1 cellular context compared by ENCODE assay signal in the genomic region with DNA sequence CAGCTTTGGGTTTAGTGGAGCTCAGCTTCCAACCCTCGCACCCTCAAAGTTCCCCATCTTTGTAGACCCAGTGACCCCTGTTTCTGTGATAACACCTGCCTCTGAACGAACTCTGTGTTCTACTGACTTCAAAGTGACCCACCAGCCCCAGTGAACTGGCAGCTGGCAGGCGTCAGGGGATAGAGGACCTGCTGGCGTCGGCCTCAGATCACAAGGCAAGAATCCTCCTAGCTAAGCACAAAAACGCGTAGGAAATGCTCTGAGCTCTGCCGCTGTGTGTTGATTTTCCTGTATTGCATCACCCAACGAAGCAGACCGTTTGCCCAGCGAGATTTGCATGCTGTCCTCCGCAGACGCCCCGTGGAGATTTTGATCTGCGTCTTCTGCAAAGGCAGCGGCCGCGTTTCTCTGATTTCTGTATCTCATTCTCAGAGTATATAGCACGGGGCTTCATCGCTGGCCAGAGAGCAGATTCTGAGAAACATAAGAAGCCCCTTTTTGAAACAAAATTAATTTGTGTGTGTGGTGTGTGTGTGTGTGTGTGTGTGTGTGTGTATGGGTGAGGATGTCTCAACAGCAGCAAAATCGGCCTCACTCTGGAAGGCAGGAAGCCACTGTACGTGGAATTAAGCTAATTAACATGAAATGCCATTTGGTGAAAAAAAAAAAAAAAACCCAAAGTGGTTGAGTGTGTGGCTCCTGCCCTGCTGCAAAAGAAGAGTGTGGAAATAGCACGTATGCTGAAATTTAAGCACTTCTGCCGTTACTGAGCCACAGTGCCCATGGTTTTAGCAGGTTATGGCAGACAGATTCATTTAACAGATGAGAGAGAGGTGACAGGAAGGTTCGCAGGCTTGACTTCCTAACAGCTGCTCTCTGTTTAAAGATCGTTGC.
A peak's percentile ranks its signal among the peaks of the same experiment; 100 is the strongest.
TF ChIP-seq lines count a peak whose summit lies in the region.

No MANE protein-coding gene starts in this region.

TF ChIP-seq in IMR-90, 13 proteins besides CTCF, POLR2A, EP300 and RAD21:
- TF ChIP-seq MAFK (IDR thresholded peaks at IDR 0.05; ENCODE audit: low read depth, low read length) (0 out of 2 replicates have a peak, but pooled peaks have one; percentile 8), SMC3 (IDR thresholded peaks at IDR 0.05; ENCODE audit: low read depth, low read length) (no peak), MXI1 (IDR thresholded peaks at IDR 0.05; ENCODE audit: borderline replicate concordance, low read depth, low read length) (no peak), RFX5 (IDR thresholded peaks at IDR 0.05; ENCODE audit: low read depth, low read length) (no peak), FOS (IDR thresholded peaks at IDR 0.05; ENCODE audit: low read depth, low read length) (no peak), CEBPB (IDR thresholded peaks at IDR 0.05; ENCODE audit: low read depth, low read length) (peak; percentile 89)
- TF ChIP-seq, protein P1, sequence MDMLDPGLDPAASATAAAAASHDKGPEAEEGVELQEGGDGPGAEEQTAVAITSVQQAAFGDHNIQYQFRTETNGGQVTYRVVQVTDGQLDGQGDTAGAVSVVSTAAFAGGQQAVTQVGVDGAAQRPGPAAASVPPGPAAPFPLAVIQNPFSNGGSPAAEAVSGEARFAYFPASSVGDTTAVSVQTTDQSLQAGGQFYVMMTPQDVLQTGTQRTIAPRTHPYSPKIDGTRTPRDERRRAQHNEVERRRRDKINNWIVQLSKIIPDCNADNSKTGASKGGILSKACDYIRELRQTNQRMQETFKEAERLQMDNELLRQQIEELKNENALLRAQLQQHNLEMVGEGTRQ (IDR thresholded peaks at IDR 0.05; ENCODE audit: low read depth, low read length) = no peak
